In the genomic region with DNA sequence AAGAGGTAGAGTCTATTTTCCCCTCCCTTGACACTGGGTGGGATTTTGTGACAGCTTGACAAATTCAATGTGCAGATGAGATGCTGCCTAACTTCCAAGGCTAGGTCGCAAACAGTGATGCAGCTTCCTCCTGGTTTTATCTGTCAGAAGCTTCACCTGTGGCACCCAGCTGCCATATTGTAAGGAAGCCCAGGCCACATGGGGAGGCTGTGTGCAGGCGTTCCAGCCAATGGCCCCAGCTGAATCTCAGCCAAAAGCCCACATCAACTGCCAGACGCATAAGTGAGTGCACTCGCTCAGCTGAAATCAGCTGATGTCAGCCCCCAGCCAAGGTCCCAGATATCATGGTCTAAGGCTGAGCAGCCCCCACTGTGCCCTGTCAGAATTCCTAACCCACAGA, we compare ENCODE assay signal across 24 cellular contexts. TPM values are rescaled to one million over a fixed set of nuclear protein-coding genes. Genes with fewer than 3 reads are reported as not detected.
A peak's percentile ranks its signal among the peaks of the same experiment; 100 is the strongest.
DNase-seq lines count a peak whose midpoint lies in the region; ATAC-seq, FAIRE-seq and TF ChIP-seq lines count a peak whose summit lies in the region.
"Had no signal": no experiment of that assay in that cellular context is flagged by ENCODE, and none has a peak within 500 bp of the region (broad histone marks: within the 10 kb centered on the region; RNA-seq: fewer than 3 reads in every experiment).

No MANE protein-coding gene starts in this region.

- peak; percentile 3 for DNase-seq in left ventricle myocardium superior
- no peak for DNase-seq in left ventricle myocardium inferior
- DNase-seq in kidney = peak; percentile 17
- no peak for DNase-seq in neuronal stem cell (ENCODE audit: low spot score)
- no peak for DNase-seq in NCI-H2029 (lab: John Stamatoyannopoulos, UW)
- DNase-seq in activated CD4-positive, alpha-beta memory T cell treated with anti-CD3 and anti-CD28 coated beads, Interleukin-2, amount 10 ng/mL, durations not matched to agents 7 days and 5 days = no peak
- DNase-seq: C1 segment of cervical spinal cord, Calu3, COR-L47, DMS53, DMS79 treated with DMSO at 0.1 percent for 48 hours, GF-D8, GOT3, HFFc6 had no signal

- H3K4me1 Mint-ChIP-seq in activated CD4-positive, alpha-beta memory T cell treated with anti-CD3 and anti-CD28 coated beads, Interleukin-2, amount 10 ng/mL, durations not matched to agents 7 days and 5 days = no peaks in the 10 kb centered on the region
- H3K4me1 Mint-ChIP-seq: CD4-positive, alpha-beta memory T cell had no signal

- H3K27me3 Mint-ChIP-seq in activated CD4-positive, alpha-beta memory T cell treated with anti-CD3 and anti-CD28 coated beads, Interleukin-2, amount 10 ng/mL, durations not matched to agents 7 days and 5 days = peaks cover 5% of the 10 kb centered on the region

- no peak overlapping the region for H3K4ac ChIP-seq in neuronal stem cell (ENCODE audit: low read length)

- no peak overlapping the region for H3K4me2 ChIP-seq in neuronal stem cell (ENCODE audit: insufficient read depth, low read length, poor library complexity, severe bottlenecking)

- no peak for ATAC-seq in left ventricle myocardium superior

- H3K4me3 ChIP-seq in left ventricle myocardium inferior (no peak overlapping the region), kidney (ENCODE audit: low read length in 2 of 2) (no peak overlapping the region), neuronal stem cell (ENCODE audit: low read length in 2 of 2) (no peak overlapping the region)
- H3K4me3 ChIP-seq: HAP-1 had no signal

- intact Hi-C loops in left ventricle myocardium superior (cut with micrococcal nuclease) = no loop called here
- intact Hi-C loops in left ventricle myocardium inferior (cut with micrococcal nuclease) = no loop called here
- intact Hi-C loops in kidney (cut with DNase I) = no loop called here

- H2AK5ac ChIP-seq in neuronal stem cell (ENCODE audit: low read depth, low read length) = peak overlapping the region; percentile 21

- H3K18ac ChIP-seq in neuronal stem cell (ENCODE audit: low read length) = peak overlapping the region; percentile 34

- H3K9me3 Mint-ChIP-seq in activated CD4-positive, alpha-beta memory T cell treated with anti-CD3 and anti-CD28 coated beads, Interleukin-2, amount 10 ng/mL, durations not matched to agents 7 days and 5 days = peaks cover 3% of the 10 kb centered on the region

- POLR2A ChIA-PET in activated CD4-positive, alpha-beta memory T cell treated with anti-CD3 and anti-CD28 coated beads, Interleukin-2, amount 10 ng/mL, durations not matched to agents 7 days and 5 days (lab: Charles Lee) = no interaction called here

- no peak overlapping the region for H3K4me3 Mint-ChIP-seq in activated CD4-positive, alpha-beta memory T cell treated with anti-CD3 and anti-CD28 coated beads, Interleukin-2, amount 10 ng/mL, durations not matched to agents 7 days and 5 days
- H3K4me3 Mint-ChIP-seq: HFFc6 had no signal

- no peak overlapping the region for H2BK12ac ChIP-seq in neuronal stem cell (ENCODE audit: low read length)

- no peaks in the 10 kb centered on the region for H3K79me1 ChIP-seq in neuronal stem cell (ENCODE audit: low read depth, low read length)

- CTCF ChIA-PET in activated CD4-positive, alpha-beta memory T cell treated with anti-CD3 and anti-CD28 coated beads, Interleukin-2, amount 10 ng/mL, durations not matched to agents 7 days and 5 days (lab: Charles Lee) = no interaction called here

- H2BK120ac ChIP-seq in neuronal stem cell (ENCODE audit: low read depth, low read length) = no peak overlapping the region

- H4K91ac ChIP-seq in neuronal stem cell (ENCODE audit: low read depth, low read length, poor library complexity) = no peak overlapping the region

- H3K14ac ChIP-seq in neuronal stem cell (ENCODE audit: low read length) = no peak overlapping the region

- no peak overlapping the region for H2BK5ac ChIP-seq in neuronal stem cell (ENCODE audit: low read length)

- WGBS in neuronal stem cell (ENCODE audit: extremely low coverage in 2 of 2, insufficient read length in 2 of 2, insufficient replicate concordance in 1 of 2), 2 donors = no CpG with 5 or more reads among the region's 4 CpGs

- no peak overlapping the region for H2AFZ ChIP-seq in neuronal stem cell (ENCODE audit: low read length)

- no peak overlapping the region for H3K23ac ChIP-seq in neuronal stem cell (ENCODE audit: low read depth, low read length, poor library complexity)

- no peak for FAIRE-seq in kidney (lab: Jason Lieb, UNC)
- FAIRE-seq: GM12891, GM18507, H54 had no signal

- no peaks in the 10 kb centered on the region for H3K4me1 ChIP-seq in left ventricle myocardium inferior
- H3K4me1 ChIP-seq in kidney (ENCODE audit: control insufficient read depth in 1 of 2, insufficient read depth in 1 of 2, low read depth in 1 of 2, low read length in 2 of 2) = no peaks in the 10 kb centered on the region
- no peaks in the 10 kb centered on the region for H3K4me1 ChIP-seq in neuronal stem cell (ENCODE audit: control insufficient read depth in 2 of 2, insufficient read depth in 1 of 2, low read depth in 1 of 2, low read length in 2 of 2)
- H3K4me1 ChIP-seq: HAP-1 had no signal

- H3K9ac ChIP-seq in kidney (ENCODE audit: low read length in 2 of 2) = no peak overlapping the region
- no peak overlapping the region for H3K9ac ChIP-seq in neuronal stem cell (ENCODE audit: low read depth, low read length, poor library complexity)

- no peaks in the 10 kb centered on the region for H3K27me3 ChIP-seq in left ventricle myocardium inferior (ENCODE audit: low read depth)
- H3K27me3 ChIP-seq in neuronal stem cell (ENCODE audit: control insufficient read depth in 3 of 3, insufficient read depth in 3 of 3, low read depth in 1 of 3, low read length in 3 of 3) = peaks cover 0 to under 1% (median 0%) of the 10 kb centered on the region in 3 experiments

- no peaks in the 10 kb centered on the region for H3K36me3 Mint-ChIP-seq in activated CD4-positive, alpha-beta memory T cell treated with anti-CD3 and anti-CD28 coated beads, Interleukin-2, amount 10 ng/mL, durations not matched to agents 7 days and 5 days (ENCODE audit: low read depth)

- H4K8ac ChIP-seq in neuronal stem cell (ENCODE audit: low read depth, low read length) = no peak overlapping the region

- peaks cover 34% of the 10 kb centered on the region for H3K9me3 ChIP-seq in left ventricle myocardium inferior (replicated peaks)
- H3K9me3 ChIP-seq in kidney (ENCODE audit: control insufficient read depth in 1 of 2, low read length in 2 of 2) = peaks cover 0 to 18% of the 10 kb centered on the region in 2 donors
- peaks cover 0 to 6% of the 10 kb centered on the region in 2 donors for H3K9me3 ChIP-seq in neuronal stem cell (replicated peaks in 1 of 2; ENCODE audit: control insufficient read depth in 2 of 2, insufficient read depth in 1 of 2, low read depth in 1 of 2, low read length in 2 of 2)

- no peak for TF ChIP-seq CTCF in left ventricle myocardium inferior (IDR thresholded peaks at IDR 0.05; ENCODE audit: borderline replicate concordance)
- no peak for TF ChIP-seq CTCF in kidney (IDR thresholded peaks at IDR 0.05; ENCODE audit: borderline replicate concordance, extremely low read depth, insufficient read depth)

- no peaks in the 10 kb centered on the region for H3K36me3 ChIP-seq in left ventricle myocardium inferior
- H3K36me3 ChIP-seq in kidney (ENCODE audit: control insufficient read depth in 1 of 2, insufficient read depth in 2 of 2, low read length in 2 of 2) = no peaks in the 10 kb centered on the region
- H3K36me3 ChIP-seq in neuronal stem cell (replicated peaks in 1 of 2; ENCODE audit: control insufficient read depth in 2 of 2, insufficient read depth in 2 of 2, low read length in 2 of 2) = no peaks in the 10 kb centered on the region
- H3K36me3 ChIP-seq: HAP-1 had no signal

- H2BK15ac ChIP-seq in neuronal stem cell (ENCODE audit: low read length) = no peak overlapping the region

- no peak overlapping the region for H3K27ac ChIP-seq in left ventricle myocardium inferior (replicated peaks)
- H3K27ac ChIP-seq in kidney (ENCODE audit: low read depth in 2 of 2, low read length in 2 of 2) = no peak overlapping the region
- no peak overlapping the region for H3K27ac ChIP-seq in neuronal stem cell (replicated peaks; ENCODE audit: low read length)

- no peak overlapping the region for H3K27ac Mint-ChIP-seq in activated CD4-positive, alpha-beta memory T cell treated with anti-CD3 and anti-CD28 coated beads, Interleukin-2, amount 10 ng/mL, durations not matched to agents 7 days and 5 days
- H3K27ac Mint-ChIP-seq: CD4-positive, alpha-beta memory T cell; HFFc6 had no signal

RNA-seq across cellular contexts. Expression of gene LINC01488, which starts 24.8 kb away (rescaled TPM):
- total RNA-seq in left ventricle myocardium superior (not detected), left ventricle myocardium inferior (0.38 TPM), kidney (not detected)
- polyA plus RNA-seq in kidney (ENCODE audit: insufficient read depth, low read depth, low replicate concordance) = not detected
- 0.06 TPM for polyA plus RNA-seq in neuronal stem cell (2013, experiment 1 of 2)
- 0.01 TPM for polyA plus RNA-seq in neuronal stem cell (2013, experiment 2 of 2)
- not detected for total RNA-seq in activated CD4-positive, alpha-beta memory T cell treated with anti-CD3 and anti-CD28 coated beads, Interleukin-2, amount 10 ng/mL, durations not matched to agents 7 days and 5 days
- total RNA-seq: A172; A673; Calu3; CD4-positive, alpha-beta memory T cell; Daoy; G401; HFFc6 had no signal
- polyA plus RNA-seq: BJ; CD4-positive, alpha-beta memory T cell had no signal

Comparison
In these comparisons a context has a peak if more than half of its experiments do, and no peak if none do; other contexts are left out.
1. DNase-seq: peak in left ventricle myocardium superior (single experiment) and kidney (single experiment); none in left ventricle myocardium inferior (single experiment), neuronal stem cell (single experiment), NCI-H2029 (single experiment) and activated CD4-positive, alpha-beta memory T cell treated with anti-CD3 and anti-CD28 coated beads, Interleukin-2, amount 10 ng/mL, durations not matched to agents 7 days and 5 days (single experiment).